ENCODE assay signal across 28 cellular contexts in the genomic region with DNA sequence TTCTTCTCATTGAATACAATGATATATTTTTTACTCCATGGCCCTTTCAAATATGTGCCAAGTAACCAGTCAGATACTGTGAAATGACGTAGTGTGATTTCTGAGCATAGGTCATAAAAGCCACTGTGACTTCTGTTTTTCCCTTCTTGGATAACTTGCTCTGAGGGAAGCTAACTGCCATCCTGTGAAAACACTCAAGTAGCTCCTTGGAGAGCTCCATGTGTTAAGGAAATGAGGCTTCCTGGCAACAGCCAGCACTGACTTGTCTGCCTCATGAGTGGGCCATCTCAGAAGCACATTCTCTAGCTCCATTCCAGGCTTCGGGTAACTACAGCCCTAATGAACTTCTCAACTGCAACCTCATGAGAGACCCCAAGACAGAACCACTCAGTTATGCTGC. TPM values are rescaled to one million over a fixed set of nuclear protein-coding genes. Genes with fewer than 3 reads are reported as not detected.
A peak's percentile ranks its signal among the peaks of the same experiment; 100 is the strongest.
DNase-seq lines count a peak whose midpoint lies in the region; ATAC-seq, FAIRE-seq and TF ChIP-seq lines count a peak whose summit lies in the region.
"Had no signal": no experiment of that assay in that cellular context is flagged by ENCODE, and none has a peak within 500 bp of the region (broad histone marks: within the 10 kb centered on the region; RNA-seq: fewer than 3 reads in every experiment).

No MANE protein-coding gene starts in this region.

- peaks cover 77% of the 10 kb centered on the region for H3K4me1 Mint-ChIP-seq in astrocyte (ENCODE audit: low read depth, unreplicated experiment)
- H3K4me1 Mint-ChIP-seq in endodermal cell = peaks cover 25% of the 10 kb centered on the region

- no peak overlapping the region for H4K12ac ChIP-seq in trophoblast cell (ENCODE audit: low read depth, low read length)

- H3K18ac ChIP-seq in trophoblast cell (ENCODE audit: low read length) = peak overlapping the region; percentile 61

- H2AFZ ChIP-seq in astrocyte (ENCODE audit: low read depth, low read length) (peak overlapping the region; percentile 28), fibroblast of lung (ENCODE audit: low read length) (no peak overlapping the region), trophoblast cell (ENCODE audit: insufficient read depth, low read length, poor library complexity) (no peak overlapping the region)
- H2AFZ ChIP-seq: hepatocyte had no signal

- H3K27ac ChIP-seq in astrocyte (ENCODE audit: low read depth, low read length) = peak overlapping the region; percentile 80
- peak overlapping the region; percentile 30 for H3K27ac ChIP-seq in fibroblast of lung (ENCODE audit: insufficient read depth, low read length)
- no peak overlapping the region for H3K27ac ChIP-seq in trophoblast cell (ENCODE audit: low read depth, low read length)
- H3K27ac ChIP-seq in lower lobe of right lung = no peak overlapping the region
- H3K27ac ChIP-seq in endodermal cell (ENCODE audit: low read depth, low read length) = no peak overlapping the region
- H3K27ac ChIP-seq: ascending aorta, hepatocyte, Peyer's patch, tibial artery had no signal

- H3K9me3 ChIP-seq in astrocyte (ENCODE audit: insufficient read depth, low read depth, low read length) = no peaks in the 10 kb centered on the region
- H3K9me3 ChIP-seq in fibroblast of lung (ENCODE audit: control insufficient read depth, insufficient read depth, low read depth, low read length) = no peaks in the 10 kb centered on the region
- H3K9me3 ChIP-seq in trophoblast cell (ENCODE audit: insufficient read depth, low read depth, low read length) = no peaks in the 10 kb centered on the region
- H3K9me3 ChIP-seq in lower lobe of right lung = no peaks in the 10 kb centered on the region
- no peaks in the 10 kb centered on the region for H3K9me3 ChIP-seq in endodermal cell (ENCODE audit: control insufficient read depth, low read length)
- H3K9me3 ChIP-seq: ascending aorta, Peyer's patch, tibial artery had no signal

- ATAC-seq in lower lobe of right lung = no peak
- ATAC-seq: activated naive CD4-positive, alpha-beta T cell treated with anti-CD3 and anti-CD28 coated beads, Interleukin-2, amount 50 U/mL, for 72 hours; T-helper 17 cell had no signal

- intact Hi-C loops in lower lobe of right lung (cut with DNase I) = no loop called here

- no peaks in the 10 kb centered on the region for H3K36me3 ChIP-seq in astrocyte (ENCODE audit: insufficient read depth, low read length)
- H3K36me3 ChIP-seq in fibroblast of lung (ENCODE audit: control insufficient read depth, insufficient read depth, low read length) = no peaks in the 10 kb centered on the region
- H3K36me3 ChIP-seq in trophoblast cell (ENCODE audit: control insufficient read depth in 1 of 2, insufficient read depth in 2 of 2, low read length in 2 of 2) = no peaks in the 10 kb centered on the region
- no peaks in the 10 kb centered on the region for H3K36me3 ChIP-seq in lower lobe of right lung
- H3K36me3 ChIP-seq in endodermal cell (ENCODE audit: control insufficient read depth, insufficient read depth, low read length) = no peaks in the 10 kb centered on the region
- H3K36me3 ChIP-seq: ascending aorta, Peyer's patch, tibial artery had no signal

- H3K27me3 Mint-ChIP-seq in astrocyte (ENCODE audit: low read depth, unreplicated experiment) = no peaks in the 10 kb centered on the region
- peaks cover 5% of the 10 kb centered on the region for H3K27me3 Mint-ChIP-seq in endodermal cell (ENCODE audit: insufficient read depth)
- H3K27me3 Mint-ChIP-seq: B cell had no signal

- peak overlapping the region; percentile 81 for H4K91ac ChIP-seq in trophoblast cell (ENCODE audit: low read depth, low read length)

- H3K9me3 Mint-ChIP-seq in astrocyte (ENCODE audit: unreplicated experiment) = no peaks in the 10 kb centered on the region
- H3K9me3 Mint-ChIP-seq in endodermal cell = no peaks in the 10 kb centered on the region
- H3K9me3 Mint-ChIP-seq: activated naive CD4-positive, alpha-beta T cell treated with anti-CD3 and anti-CD28 coated beads, Interleukin-2, amount 50 U/mL, for 72 hours; activated T-helper 1 cell treated with anti-CD3 and anti-CD28 coated beads, Interleukin-12 subunit alpha, Interleukin-12 subunit beta, Interleukin-2, Interleukin-4 antibody, amounts not matched to agents 30 ng/mL and 10 ng/mL and 1 ng/mL, durations not matched to agents 14 hours and 24 hours and 36 hours; stimulated activated naive CD8-positive, alpha-beta T cell treated with anti-CD3 and anti-CD28 coated beads, Interleukin-15, Interleukin-2, amounts not matched to agents 100 ng/mL and 50 ng/mL, for 24 hours had no signal

- H3K27ac Mint-ChIP-seq in astrocyte (ENCODE audit: unreplicated experiment) (peak overlapping the region; percentile 95), endodermal cell (no peak overlapping the region)
- H3K27ac Mint-ChIP-seq: activated T-helper 1 cell treated with anti-CD3 and anti-CD28 coated beads, Interleukin-12 subunit alpha, Interleukin-12 subunit beta, Interleukin-2, Interleukin-4 antibody, amounts not matched to agents 30 ng/mL and 10 ng/mL and 1 ng/mL, durations not matched to agents 14 hours and 24 hours and 36 hours; B cell; stimulated activated naive CD8-positive, alpha-beta T cell treated with anti-CD3 and anti-CD28 coated beads, Interleukin-15, Interleukin-2, amounts not matched to agents 100 ng/mL and 50 ng/mL, for 24 hours; T-helper 17 cell had no signal

- H4K20me1 ChIP-seq in astrocyte (ENCODE audit: insufficient read depth, low read length) (no peaks in the 10 kb centered on the region), fibroblast of lung (ENCODE audit: control insufficient read depth, extremely low read depth, insufficient read depth, low read length) (no peaks in the 10 kb centered on the region)

- H3K4me3 ChIP-seq in astrocyte (ENCODE audit: insufficient read depth, low read depth, low read length) (no peak overlapping the region), fibroblast of lung (replicated peaks in 1 of 4; ENCODE audit: control extremely low read depth in 1 of 4, insufficient read depth in 1 of 4, low read depth in 3 of 4, low read length in 4 of 4) (no peak overlapping the region), trophoblast cell (ENCODE audit: low read depth, low read length) (no peak overlapping the region), lower lobe of right lung (no peak overlapping the region), endodermal cell (ENCODE audit: low read length) (no peak overlapping the region)
- H3K4me3 ChIP-seq: ascending aorta, hepatocyte, Peyer's patch, tibial artery had no signal

- no peak for FAIRE-seq in astrocyte (lab: Jason Lieb, UNC)
- FAIRE-seq: GM12892, H54 had no signal

- H2BK12ac ChIP-seq in trophoblast cell (ENCODE audit: low read length) = peak overlapping the region; percentile 96

- H2BK120ac ChIP-seq in trophoblast cell (ENCODE audit: insufficient read depth, low read length, poor library complexity) = peak overlapping the region; percentile 96

- peak overlapping the region; percentile 84 for H3K4ac ChIP-seq in trophoblast cell (ENCODE audit: low read depth, low read length)

- H3K4me3 Mint-ChIP-seq in astrocyte (ENCODE audit: unreplicated experiment) (no peak overlapping the region), endodermal cell (no peak overlapping the region)
- H3K4me3 Mint-ChIP-seq: activated T-helper 1 cell treated with anti-CD3 and anti-CD28 coated beads, Interleukin-12 subunit alpha, Interleukin-12 subunit beta, Interleukin-2, Interleukin-4 antibody, amounts not matched to agents 30 ng/mL and 10 ng/mL and 1 ng/mL, durations not matched to agents 14 hours and 24 hours and 36 hours; B cell; stimulated activated naive CD8-positive, alpha-beta T cell treated with anti-CD3 and anti-CD28 coated beads, Interleukin-15, Interleukin-2, amounts not matched to agents 100 ng/mL and 50 ng/mL, for 24 hours; T-helper 17 cell had no signal

- peak; percentile 0 for DNase-seq in HCEC 1CT
- peak; percentile 69 for DNase-seq in astrocyte (ENCODE audit: low read depth)
- DNase-seq in fibroblast of lung (ENCODE audit: low read depth in 2 of 2) = peak in 1 of 2 donors; percentile 77
- no peak for DNase-seq in trophoblast cell
- DNase-seq in lower lobe of right lung = no peak
- DNase-seq in endodermal cell = no peak
- DNase-seq in cortex of kidney (lab: John Stamatoyannopoulos, UW) = no peak
- no peak for DNase-seq in NCI-H1092 (lab: John Stamatoyannopoulos, UW)
- DNase-seq: activated CD4-positive, alpha-beta T cell treated with anti-CD3 and anti-CD28 coated beads, Interleukin-2, amount 50 U/mL, for 1 hour; DMS79; foreskin melanocyte; NCI-H1417 treated with DMSO at 0.1 percent for 48 hours; NCI-H2107; NCI-H510A treated with DMSO at 0.1 percent for 48 hours; Peyer's patch; retina; stimulated activated CD4-positive, alpha-beta T cell treated with anti-CD3 and anti-CD28 coated beads, Interleukin-12 subunit alpha, Interleukin-12 subunit beta, amount 100 ng/mL, for 4 hours; stimulated activated CD4-positive, alpha-beta T cell treated with anti-CD3 and anti-CD28 coated beads, Interleukin-4, amount 100 ng/mL, for 4 hours; T-helper 17 cell; tibial artery had no signal

- no peak overlapping the region for H3K23ac ChIP-seq in trophoblast cell (ENCODE audit: low read length)

- peak overlapping the region; percentile 14 for H3K9ac ChIP-seq in astrocyte (ENCODE audit: low read length)
- no peak overlapping the region for H3K9ac ChIP-seq in fibroblast of lung (ENCODE audit: insufficient read depth, low read length)
- no peak overlapping the region for H3K9ac ChIP-seq in trophoblast cell (ENCODE audit: low read length)
- no peak overlapping the region for H3K9ac ChIP-seq in endodermal cell (ENCODE audit: extremely low read depth, low read length, poor library complexity, severe bottlenecking)

- WGBS in trophoblast cell (ENCODE audit: extremely low coverage, insufficient coverage, insufficient read length) = no CpG with 5 or more reads among the region's 2 CpGs
- 85 to 95% methylated on average over 2 of the region's 2 CpGs for WGBS in endodermal cell (ENCODE audit: insufficient coverage in 1 of 2, insufficient read length in 1 of 2), 2 experiments

- H3K14ac ChIP-seq in trophoblast cell (ENCODE audit: low read length) = peak overlapping the region; percentile 67

- H3K36me3 Mint-ChIP-seq in astrocyte (ENCODE audit: low read depth, unreplicated experiment) (peaks cover 4% of the 10 kb centered on the region), endodermal cell (ENCODE audit: low read depth) (no peaks in the 10 kb centered on the region)
- H3K36me3 Mint-ChIP-seq: activated naive CD4-positive, alpha-beta T cell treated with anti-CD3 and anti-CD28 coated beads, Interleukin-2, amount 50 U/mL, for 72 hours had no signal

- no peak for TF ChIP-seq CTCF in astrocyte (IDR thresholded peaks at IDR 0.05; ENCODE audit: insufficient read depth, low read depth, low read length)
- no peak for TF ChIP-seq CTCF in fibroblast of lung (conservative IDR thresholded peaks at IDR 0.05 in 1 of 2, IDR thresholded peaks at IDR 0.05 in 1 of 2; ENCODE audit: low read depth in 1 of 2, low read length in 2 of 2)
- no peak for TF ChIP-seq CTCF in lower lobe of right lung (IDR thresholded peaks at IDR 0.05)
- TF ChIP-seq CTCF in endodermal cell (conservative IDR thresholded peaks at IDR 0.05) = no peak

- H3K79me1 ChIP-seq in trophoblast cell (ENCODE audit: low read length) = peaks cover 44% of the 10 kb centered on the region

- H3K4me2 ChIP-seq in astrocyte (ENCODE audit: low read length) (no peak overlapping the region), fibroblast of lung (ENCODE audit: extremely low read depth, insufficient read depth, low read length) (no peak overlapping the region), trophoblast cell (ENCODE audit: low read length) (no peak overlapping the region)
- H3K4me2 ChIP-seq: hepatocyte had no signal

- peak overlapping the region; percentile 30 for H2AK5ac ChIP-seq in trophoblast cell (ENCODE audit: low read length)

- peaks cover 63% of the 10 kb centered on the region for H3K4me1 ChIP-seq in astrocyte (ENCODE audit: insufficient read depth, low read length)
- H3K4me1 ChIP-seq in fibroblast of lung (ENCODE audit: control insufficient read depth, extremely low read depth, insufficient read depth, low read length) = peaks cover 41% of the 10 kb centered on the region
- H3K4me1 ChIP-seq in trophoblast cell (ENCODE audit: control insufficient read depth in 1 of 2, insufficient read depth in 2 of 2, low read length in 2 of 2) = peaks cover 17 to 28% of the 10 kb centered on the region in 2 experiments
- H3K4me1 ChIP-seq in lower lobe of right lung = peaks cover 16% of the 10 kb centered on the region
- peaks cover 8% of the 10 kb centered on the region for H3K4me1 ChIP-seq in endodermal cell (ENCODE audit: control insufficient read depth, insufficient read depth, low read length)
- H3K4me1 ChIP-seq: ascending aorta, Peyer's patch had no signal

- no peaks in the 10 kb centered on the region for H3K79me2 ChIP-seq in astrocyte (ENCODE audit: insufficient read depth, low read length)
- no peaks in the 10 kb centered on the region for H3K79me2 ChIP-seq in fibroblast of lung (ENCODE audit: control insufficient read depth, insufficient read depth, low read length)
- H3K79me2 ChIP-seq in trophoblast cell (ENCODE audit: control insufficient read depth, insufficient read depth, low read length, poor library complexity) = peaks cover 11% of the 10 kb centered on the region
- H3K79me2 ChIP-seq: hepatocyte had no signal

- peak overlapping the region; percentile 68 for H4K8ac ChIP-seq in trophoblast cell (ENCODE audit: low read depth, low read length)

- peak overlapping the region; percentile 86 for H2BK5ac ChIP-seq in trophoblast cell (ENCODE audit: low read depth, low read length, poor library complexity)

- no peaks in the 10 kb centered on the region for H3K27me3 ChIP-seq in astrocyte (ENCODE audit: insufficient read depth, low read length)
- no peaks in the 10 kb centered on the region for H3K27me3 ChIP-seq in fibroblast of lung (ENCODE audit: control insufficient read depth, insufficient read depth, low read length)
- H3K27me3 ChIP-seq in trophoblast cell (ENCODE audit: insufficient read depth, low read length) = no peaks in the 10 kb centered on the region
- no peaks in the 10 kb centered on the region for H3K27me3 ChIP-seq in lower lobe of right lung (ENCODE audit: low read depth)
- no peaks in the 10 kb centered on the region for H3K27me3 ChIP-seq in endodermal cell (ENCODE audit: control insufficient read depth, insufficient read depth, low read length, poor library complexity, severe bottlenecking)
- H3K27me3 ChIP-seq: ascending aorta, hepatocyte, Peyer's patch, tibial artery had no signal

RNA-seq across cellular contexts. Expression of gene CCDC80, which starts 9.5 kb away (rescaled TPM):
- total RNA-seq in astrocyte = 272 and 333 TPM in 2 replicates
- 153 and 366 TPM in 2 replicates for total RNA-seq in fibroblast of lung
- 131 and 526 TPM in 2 replicates for polyA plus RNA-seq in fibroblast of lung
- polyA plus RNA-seq in fibroblast of lung (2012) = 362 and 1,849 TPM in 2 replicates
- 162 and 660 TPM in 2 replicates for polyA minus RNA-seq in fibroblast of lung (ENCODE audit: low replicate concordance)
- polyA plus RNA-seq in trophoblast cell (2013) = 175 and 183 TPM in 2 replicates
- total RNA-seq in lower lobe of right lung = 148 TPM
- 10 to 100 TPM in 1 of 2 donors, 1 to 10 TPM in 1; 4.6 to 31.5 TPM for total RNA-seq in endodermal cell
- 62.4 TPM for polyA plus RNA-seq in endodermal cell (2013, experiment 1 of 2)
- 84.0 TPM for polyA plus RNA-seq in endodermal cell (2013, experiment 2 of 2)
- total RNA-seq: B cell, T-helper 17 cell had no signal

Comparison
In these comparisons a context has a peak if more than half of its experiments do, and no peak if none do; other contexts are left out.
1. DNase-seq: peak in HCEC 1CT (single experiment) and astrocyte (single experiment); none in trophoblast cell (0 of 2), lower lobe of right lung (single experiment), endodermal cell (single experiment), cortex of kidney (single experiment) and NCI-H1092 (single experiment).
2. H3K27ac ChIP-seq: peak in astrocyte (single experiment) and fibroblast of lung (single experiment); none in trophoblast cell (single experiment), lower lobe of right lung (single experiment) and endodermal cell (single experiment).